9 cellular contexts compared by ENCODE assay signal in the genomic region with DNA sequence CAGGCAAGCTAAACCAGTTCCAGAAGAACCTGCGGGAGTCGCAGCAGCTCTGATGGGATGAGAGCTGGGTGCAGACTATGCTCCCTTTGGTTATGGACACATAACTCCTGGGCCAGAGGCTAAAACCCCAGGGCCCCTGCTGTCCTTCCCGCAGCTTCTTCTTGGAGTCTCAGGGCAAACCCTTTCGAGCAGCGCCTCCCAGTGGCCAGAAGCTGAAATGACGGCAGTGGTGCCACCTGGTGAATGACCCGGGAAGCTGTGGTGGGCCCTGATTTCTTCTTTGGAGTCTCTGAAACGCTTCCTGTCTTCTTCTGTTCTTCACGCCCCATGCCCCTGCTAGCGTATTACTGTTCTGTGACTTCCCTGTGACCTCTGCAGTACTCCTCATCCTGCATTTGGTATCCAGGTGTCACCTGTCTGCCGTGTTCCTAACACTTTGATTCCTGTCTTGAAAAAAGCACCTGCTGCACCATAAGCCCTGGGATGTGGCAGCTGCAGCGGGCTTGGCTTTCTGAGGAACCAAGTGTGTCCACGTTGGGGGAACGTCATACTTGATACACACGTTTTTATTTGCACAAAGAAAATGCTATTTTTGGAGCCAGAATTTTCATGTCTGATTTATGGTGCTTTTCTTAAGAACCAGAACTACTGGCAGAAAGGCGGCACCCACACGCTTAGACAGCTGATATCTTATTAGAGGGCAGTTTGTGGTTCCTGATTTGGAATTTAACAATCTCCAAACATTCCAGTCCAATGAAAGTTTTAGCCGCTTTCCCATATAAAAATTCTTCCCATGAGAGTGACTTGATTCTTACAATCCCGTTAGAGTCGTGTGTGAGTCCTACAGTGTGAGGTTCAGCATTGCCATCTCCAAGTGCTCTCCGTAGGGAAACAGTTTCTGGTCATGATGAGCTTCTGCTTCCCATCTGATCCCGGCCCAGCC. TPM values are rescaled to one million over a fixed set of nuclear protein-coding genes. Genes with fewer than 3 reads are reported as not detected.
DNase-seq lines count a peak whose midpoint lies in the region; ATAC-seq, FAIRE-seq and TF ChIP-seq lines count a peak whose summit lies in the region.
"Not testable (repeated sequence)": the region's sequence is repeated elsewhere in the genome, so short reads cannot be mapped to it uniquely, and the experiment has no call there.
"Had no signal": no experiment of that assay in that cellular context is flagged by ENCODE, and none has a peak within 500 bp of the region (broad histone marks: within the 10 kb centered on the region; RNA-seq: fewer than 3 reads in every experiment).

No MANE protein-coding gene starts in this region.

- not testable (repeated sequence) for H3K9me3 Mint-ChIP-seq in activated CD4-positive, alpha-beta memory T cell treated with anti-CD3 and anti-CD28 coated beads, Interleukin-2, amount 10 ng/mL, durations not matched to agents 7 days and 5 days; osteocyte (ENCODE audit: unreplicated experiment)

- not testable (repeated sequence) for H3K27ac ChIP-seq in C4-2B; GM12878 (ENCODE audit: control insufficient read depth, insufficient read depth); cardiac muscle cell

- H3K27me3 Mint-ChIP-seq in activated CD4-positive, alpha-beta memory T cell treated with anti-CD3 and anti-CD28 coated beads, Interleukin-2, amount 10 ng/mL, durations not matched to agents 7 days and 5 days; osteocyte (ENCODE audit: unreplicated experiment): not testable (repeated sequence)

- H3K27me3 ChIP-seq in GM12878 (replicated peaks in 1 of 2; ENCODE audit: control insufficient read depth in 2 of 2, insufficient read depth in 2 of 2, low read length in 1 of 2); cardiac muscle cell: not testable (repeated sequence)

- not testable (repeated sequence) for H3K27ac Mint-ChIP-seq in activated CD4-positive, alpha-beta memory T cell treated with anti-CD3 and anti-CD28 coated beads, Interleukin-2, amount 10 ng/mL, durations not matched to agents 7 days and 5 days; osteocyte (ENCODE audit: unreplicated experiment)

- SMC1A ChIA-PET in GM12878 (lab: Charles Lee; ENCODE audit: uncharacterized antibody, unreplicated experiment): interaction anchor here (0.6 to 2.0 kb wide), 6 partner anchors 52 to 185 kb away, joined by 3 to 11 read pairs (median 3); no protein-coding TSS in a partner anchor

- RAD21 ChIA-PET in GM12878 (lab: Charles Lee; ENCODE audit: unreplicated experiment): interaction anchor here (0.8 to 1.5 kb wide), 4 partner anchors 51 to 187 kb away, joined by 3 to 21 read pairs (median 3); no protein-coding TSS in a partner anchor

- intact Hi-C loops in GM12878 (cut with micrococcal nuclease; ENCODE audit: unreplicated experiment): loop anchor here (1.0 to 10.0 kb wide), 2 partner anchors 47 to 123 kb away; no protein-coding TSS in a partner anchor

- H3K4me2 ChIP-seq in GM12878 (ENCODE audit: control insufficient read depth, insufficient read depth): not testable (repeated sequence)

- peak; percentile 88 for TF ChIP-seq CTCF in C4-2B (conservative IDR thresholded peaks at IDR 0.05)
- peak; percentile 27 to 70 (median 64) for TF ChIP-seq CTCF in GM12878 (IDR thresholded peaks at IDR 0.05 in 2 of 3, conservative IDR thresholded peaks at IDR 0.05 in 1 of 3; ENCODE audit: control insufficient read depth in 2 of 3, extremely low read depth in 1 of 3, insufficient read depth in 1 of 3, low read depth in 3 of 3, low read length in 3 of 3)
- TF ChIP-seq CTCF in cardiac muscle cell (IDR thresholded peaks at IDR 0.05; ENCODE audit: low read depth, low read length): peak; percentile 67
- peak; percentile 73 for TF ChIP-seq CTCF in osteocyte (IDR thresholded peaks at IDR 0.05)

- H3K4me1 Mint-ChIP-seq in activated CD4-positive, alpha-beta memory T cell treated with anti-CD3 and anti-CD28 coated beads, Interleukin-2, amount 10 ng/mL, durations not matched to agents 7 days and 5 days: peaks cover 17% of the 10 kb centered on the region
- not testable (repeated sequence) for H3K4me1 Mint-ChIP-seq in osteocyte (ENCODE audit: unreplicated experiment)

- not testable (repeated sequence) for H3K4me3 Mint-ChIP-seq in activated CD4-positive, alpha-beta memory T cell treated with anti-CD3 and anti-CD28 coated beads, Interleukin-2, amount 10 ng/mL, durations not matched to agents 7 days and 5 days; osteocyte (ENCODE audit: unreplicated experiment)

- in situ Hi-C loops in GM12878 (cut with MboI): not testable (repeated sequence)

- not testable (repeated sequence) for H2AFZ ChIP-seq in GM12878 (ENCODE audit: control insufficient read depth, low read depth, low read length)

- TF ChIP-seq EP300 in GM12878 (IDR thresholded peaks at IDR 0.05; ENCODE audit: borderline replicate concordance in 1 of 2, control insufficient read depth in 1 of 2, low read depth in 2 of 2, low read length in 2 of 2): not testable (repeated sequence)

- not testable (repeated sequence) for BruUV-seq in GM12878 (replicated peaks; lab: Mats Ljungman, UMichigan)

- POLR2A ChIA-PET in activated CD4-positive, alpha-beta memory T cell treated with anti-CD3 and anti-CD28 coated beads, Interleukin-2, amount 10 ng/mL, durations not matched to agents 7 days and 5 days (lab: Charles Lee); GM12878 (lab: Charles Lee): not testable (repeated sequence)

- peak; percentile 42 for TF ChIP-seq RAD21 in GM12878 (IDR thresholded peaks at IDR 0.05; ENCODE audit: insufficient read depth, low read depth, low read length)

- not testable (repeated sequence) for ATAC-seq in GM12878

- H3K79me2 ChIP-seq in GM12878 (ENCODE audit: control insufficient read depth, insufficient read depth, low read length): not testable (repeated sequence)

- not testable (repeated sequence) for H4K20me1 ChIP-seq in GM12878 (ENCODE audit: control insufficient read depth, insufficient read depth)

- H3K4me3 ChIP-seq in GM12878, cardiac muscle cell: not testable (repeated sequence)

- H3K36me3 ChIP-seq in GM12878 (ENCODE audit: control insufficient read depth in 2 of 2, insufficient read depth in 2 of 2, low read length in 1 of 2); cardiac muscle cell: not testable (repeated sequence)

- not testable (repeated sequence) for H3K9me3 ChIP-seq in GM12878 (replicated peaks; ENCODE audit: control insufficient read depth, insufficient read depth, low read length); cardiac muscle cell (ENCODE audit: low read depth)

- H3K9ac ChIP-seq in GM12878 (ENCODE audit: control insufficient read depth, insufficient read depth, low read length): not testable (repeated sequence)

- not testable (repeated sequence) for FAIRE-seq in GM12878 (lab: Jason Lieb, UNC)

- H3K36me3 Mint-ChIP-seq in activated CD4-positive, alpha-beta memory T cell treated with anti-CD3 and anti-CD28 coated beads, Interleukin-2, amount 10 ng/mL, durations not matched to agents 7 days and 5 days (ENCODE audit: low read depth); osteocyte (ENCODE audit: unreplicated experiment): not testable (repeated sequence)

- CTCF ChIA-PET in activated CD4-positive, alpha-beta memory T cell treated with anti-CD3 and anti-CD28 coated beads, Interleukin-2, amount 10 ng/mL, durations not matched to agents 7 days and 5 days (lab: Charles Lee): interaction anchor here (0.7 to 4.9 kb wide), 13 partner anchors 12 to 400 kb away, joined by 3 to 31 read pairs (median 3); no protein-coding TSS in a partner anchor
- CTCF ChIA-PET in GM12878 (lab: Yijun Ruan, JAX): interaction anchor here (0.6 to 3.1 kb wide), 17 partner anchors 11 to 299 kb away, joined by 3 to 61 read pairs (median 4); partner anchors contain the start of gene CLEC4A

- not testable (repeated sequence) for H3K4me1 ChIP-seq in GM12878 (ENCODE audit: control insufficient read depth, insufficient read depth, low read length); cardiac muscle cell (ENCODE audit: low read depth)

- peak; percentile 44 for DNase-seq in HK-2 (ENCODE audit: unreplicated experiment)
- DNase-seq in OCI-M1 (lab: John Stamatoyannopoulos, UW): peak; percentile 67
- peak; percentile 84 for DNase-seq in activated CD4-positive, alpha-beta memory T cell treated with anti-CD3 and anti-CD28 coated beads, Interleukin-2, amount 10 ng/mL, durations not matched to agents 7 days and 5 days
- not testable (repeated sequence) for DNase-seq in GM12878 (ENCODE audit: low read depth, low spot score); osteocyte (ENCODE audit: extremely low spot score, unreplicated experiment)
- peak in 1 of 2 donors; percentile 20 for DNase-seq in cardiac muscle cell (ENCODE audit: low read depth in 1 of 2, low spot score in 1 of 2)
- peak; percentile 25 to 45 for DNase-seq in stimulated activated CD8-positive, alpha-beta memory T cell treated with anti-CD3 and anti-CD28 coated beads, Interleukin-2, amount 100 ng/mL, for 1 hour (ENCODE audit: low read depth in 2 of 2)

- not testable (repeated sequence) for TF ChIP-seq POLR2A in GM12878 (IDR thresholded peaks at IDR 0.05; ENCODE audit: low read depth, low read length)

- WGBS in GM12878 (ENCODE audit: insufficient coverage, insufficient replicate concordance, low lambda C conversion rate, missing lambda C conversion rate): 24% methylated on average over 21 of the region's 22 CpGs

RNA-seq across cellular contexts. Expression of gene FAM90A1, which starts 4.5 kb away (rescaled TPM):
- under 1 TPM; 0.20 TPM for total RNA-seq in activated CD4-positive, alpha-beta memory T cell treated with anti-CD3 and anti-CD28 coated beads, Interleukin-2, amount 10 ng/mL, durations not matched to agents 7 days and 5 days
- not detected in 2 replicates for total RNA-seq in GM12878 (2013; cell fraction: nucleolus; rRNA removed)
- 0.54 and 0.85 TPM in 2 replicates for total RNA-seq in GM12878 (2014; rRNA removed)
- 0.27 and 0.28 TPM in 2 replicates for total RNA-seq in GM12878 (2014; rRNA removed; fragmentation: Illumina TruSeq; extraction: Trizol)
- 0.62 and 0.66 TPM in 2 replicates for total RNA-seq in GM12878 (2021)
- polyA plus RNA-seq in GM12878 (2011; ENCODE audit: low read depth): 0.09 TPM
- polyA plus RNA-seq in GM12878 (2011; rRNA removed): 0.54 and 0.73 TPM in 2 replicates
- polyA plus RNA-seq in GM12878 (2011; cell fraction: cytosol; rRNA removed): 0.61 and 0.64 TPM in 2 replicates
- polyA plus RNA-seq in GM12878 (2011; cell fraction: nucleus; rRNA removed): 0.45 and 0.48 TPM in 2 replicates
- 0.57 and 0.63 TPM in 2 replicates for polyA plus RNA-seq in GM12878 (2012)
- polyA plus RNA-seq in GM12878 (2014; fragmentation: Illumina TruSeq; extraction: Trizol): 0.24 and 0.44 TPM in 2 replicates
- under 1 TPM; 0.09 to 0.23 TPM for polyA plus RNA-seq in GM12878 (2014; fragmentation: Nextera tagmentation; extraction: Ambion mirVana)
- polyA plus RNA-seq in GM12878 (2014; rRNA removed): 0.72 and 0.73 TPM in 2 replicates
- polyA plus RNA-seq in GM12878 (2016; fragmentation: Nextera tagmentation; extraction: Ambion mirVana): under 1 TPM; 0.46 to 0.47 TPM
- polyA minus RNA-seq in GM12878 (2011; rRNA and poly(A)+ RNA removed): 0.07 and 0.41 TPM in 2 replicates
- not detected in 2 replicates for polyA minus RNA-seq in GM12878 (2011; cell fraction: cytosol; rRNA and poly(A)+ RNA removed)
- 0.12 and 0.19 TPM in 2 replicates for polyA minus RNA-seq in GM12878 (2011; cell fraction: nucleus; rRNA and poly(A)+ RNA removed)
- 0.18 and 0.28 TPM in 2 replicates for total RNA-seq in cardiac muscle cell
- polyA plus RNA-seq in cardiac muscle cell: 0.97 TPM in 1 of 2 replicates, not detected in the other
- not detected in 2 replicates for total RNA-seq in osteocyte
- total RNA-seq: temporal lobe had no signal
